Comparison of ENCODE assay signal across 15 cellular contexts in genomic region chr1:25004355-25004754, GRCh38.
A peak's percentile ranks its signal among the peaks of the same experiment; 100 is the strongest.
DNase-seq lines count a peak whose midpoint lies in the region; ATAC-seq and TF ChIP-seq lines count a peak whose summit lies in the region.
"Had no signal": no experiment of that assay in that cellular context is flagged by ENCODE, and none has a peak within 500 bp of the region (broad histone marks: within the 10 kb centered on the region; RNA-seq: fewer than 3 reads in every experiment).

No MANE protein-coding gene starts in this region.

- no peak overlapping the region for H3K4me3 ChIP-seq in DND-41 (ENCODE audit: low read depth in 1 of 2, low read length in 2 of 2)

- no peak overlapping the region for H3K4me2 ChIP-seq in DND-41 (ENCODE audit: insufficient read depth, low read length)

- no peak overlapping the region for H3K9ac ChIP-seq in DND-41 (ENCODE audit: low read depth, low read length)

- CTCF ChIA-PET in activated CD4-positive, alpha-beta memory T cell treated with anti-CD3 and anti-CD28 coated beads, Interleukin-2, amount 10 ng/mL, durations not matched to agents 7 days and 5 days (lab: Charles Lee) = interaction anchor here (0.6 to 1.9 kb wide), 2 partner anchors 18 to 32 kb away, joined by 3 to 5 read pairs; no protein-coding TSS in a partner anchor
- CTCF ChIA-PET in activated CD4-positive, alpha-beta memory T cell treated with anti-CD3 and anti-CD28 coated beads for 36 hours (lab: Charles Lee) = interaction anchor here (1.1 to 1.8 kb wide), 2 partner anchors 18 to 33 kb away, joined by 4 to 9 read pairs; no protein-coding TSS in a partner anchor
- CTCF ChIA-PET in activated CD8-positive, alpha-beta T cell treated with anti-CD3 and anti-CD28 coated beads for 36 hours (lab: Charles Lee) = interaction anchor here (1.3 to 3.5 kb wide), 5 partner anchors 9 to 97 kb away, joined by 4 to 19 read pairs (median 7); no protein-coding TSS in a partner anchor

- H3K27me3 Mint-ChIP-seq in activated CD4-positive, alpha-beta memory T cell treated with anti-CD3 and anti-CD28 coated beads, Interleukin-2, amount 10 ng/mL, durations not matched to agents 7 days and 5 days = peaks cover 6% of the 10 kb centered on the region
- H3K27me3 Mint-ChIP-seq in activated CD4-positive, alpha-beta memory T cell treated with anti-CD3 and anti-CD28 coated beads for 36 hours = no peaks in the 10 kb centered on the region
- H3K27me3 Mint-ChIP-seq in activated CD8-positive, alpha-beta T cell treated with anti-CD3 and anti-CD28 coated beads for 36 hours = no peaks in the 10 kb centered on the region
- peaks cover 11 to 16% of the 10 kb centered on the region in 2 donors for H3K27me3 Mint-ChIP-seq in natural killer cell (ENCODE audit: low read depth in 2 of 2)

- no peak overlapping the region for H3K27ac ChIP-seq in DND-41 (ENCODE audit: low read length)

- H3K9me3 Mint-ChIP-seq in activated CD4-positive, alpha-beta memory T cell treated with anti-CD3 and anti-CD28 coated beads, Interleukin-2, amount 10 ng/mL, durations not matched to agents 7 days and 5 days = no peaks in the 10 kb centered on the region
- no peaks in the 10 kb centered on the region for H3K9me3 Mint-ChIP-seq in activated CD4-positive, alpha-beta memory T cell treated with anti-CD3 and anti-CD28 coated beads for 36 hours
- peaks cover 3% of the 10 kb centered on the region for H3K9me3 Mint-ChIP-seq in activated CD8-positive, alpha-beta T cell treated with anti-CD3 and anti-CD28 coated beads for 36 hours
- H3K9me3 Mint-ChIP-seq in natural killer cell = no peaks in the 10 kb centered on the region
- H3K9me3 Mint-ChIP-seq: CD14-positive monocyte had no signal

- ATAC-seq in DND-41 (ENCODE audit: insufficient read depth, low read depth) (peak; percentile 40; the same call in 2 of the 3 replicates), natural killer cell (no peak), HG03039 (IDR thresholded peaks at IDR 0.05; ENCODE audit: unreplicated experiment) (no peak)
- ATAC-seq in activated CD8-positive, alpha-beta T cell treated with anti-CD3 and anti-CD28 coated beads for 36 hours = peak; percentile 12
- ATAC-seq: PC-3 had no signal

- intact Hi-C loops in activated CD4-positive, alpha-beta memory T cell treated with anti-CD3 and anti-CD28 coated beads for 36 hours (cut with micrococcal nuclease) = loop anchor here (5.0 kb wide), 1 partner anchor 37 kb away; no protein-coding TSS in a partner anchor
- intact Hi-C loops in activated CD8-positive, alpha-beta T cell treated with anti-CD3 and anti-CD28 coated beads for 36 hours (cut with micrococcal nuclease) = loop anchor here (10.0 kb wide), 1 partner anchor 560 kb away; no protein-coding TSS in a partner anchor
- intact Hi-C loops in natural killer cell (cut with micrococcal nuclease) = no loop called here

- no peaks in the 10 kb centered on the region for H3K4me1 ChIP-seq in DND-41 (ENCODE audit: insufficient read depth, low read length)

- DNase-seq in activated CD4-positive, alpha-beta memory T cell treated with anti-CD3 and anti-CD28 coated beads, Interleukin-2, amount 10 ng/mL, durations not matched to agents 7 days and 5 days = peak; percentile 35
- DNase-seq in activated CD4-positive, alpha-beta memory T cell treated with anti-CD3 and anti-CD28 coated beads for 36 hours = no peak
- DNase-seq in DND-41 = no peak
- DNase-seq in activated CD8-positive, alpha-beta T cell treated with anti-CD3 and anti-CD28 coated beads for 36 hours = peak; percentile 65
- peak; percentile 15 for DNase-seq in left kidney (ENCODE audit: low read depth, low spot score)
- DNase-seq in islet precursor cell = no peak
- DNase-seq in natural killer cell = no peak
- DNase-seq: DMS53, GDM1, GOT3, NCI-H1105 treated with DMSO at 0.1 percent for 48 hours, NCI-H187, PC-3 had no signal

- H3K9me3 ChIP-seq in DND-41 (ENCODE audit: insufficient read depth, low read length, severe bottlenecking) = no peaks in the 10 kb centered on the region

- POLR2A ChIA-PET in activated CD4-positive, alpha-beta memory T cell treated with anti-CD3 and anti-CD28 coated beads, Interleukin-2, amount 10 ng/mL, durations not matched to agents 7 days and 5 days (lab: Charles Lee) = interaction anchor here (0.7 to 9.1 kb wide), 3 partner anchors 12 to 39 kb away, joined by 3 to 51 read pairs (median 5); no protein-coding TSS in a partner anchor
- POLR2A ChIA-PET in activated CD4-positive, alpha-beta memory T cell treated with anti-CD3 and anti-CD28 coated beads for 36 hours (lab: Charles Lee) = interaction anchor here (1.1 kb wide), 1 partner anchor 22 kb away, joined by 3 read pairs; no protein-coding TSS in a partner anchor
- POLR2A ChIA-PET in activated CD8-positive, alpha-beta T cell treated with anti-CD3 and anti-CD28 coated beads for 36 hours (lab: Charles Lee) = interaction anchor here (0.6 to 2.0 kb wide), 10 partner anchors 10 to 80 kb away, joined by 3 to 9 read pairs (median 4); no protein-coding TSS in a partner anchor

- H3K27me3 ChIP-seq in DND-41 (ENCODE audit: insufficient read depth, low read length, poor library complexity) = no peaks in the 10 kb centered on the region

- H3K36me3 ChIP-seq in DND-41 (ENCODE audit: insufficient read depth, low read length) = no peaks in the 10 kb centered on the region

- H3K36me3 Mint-ChIP-seq in activated CD4-positive, alpha-beta memory T cell treated with anti-CD3 and anti-CD28 coated beads, Interleukin-2, amount 10 ng/mL, durations not matched to agents 7 days and 5 days (ENCODE audit: low read depth) = no peaks in the 10 kb centered on the region
- H3K36me3 Mint-ChIP-seq in activated CD4-positive, alpha-beta memory T cell treated with anti-CD3 and anti-CD28 coated beads for 36 hours = no peaks in the 10 kb centered on the region
- H3K36me3 Mint-ChIP-seq in activated CD8-positive, alpha-beta T cell treated with anti-CD3 and anti-CD28 coated beads for 36 hours (ENCODE audit: low read depth) = peaks cover 19% of the 10 kb centered on the region
- H3K36me3 Mint-ChIP-seq in natural killer cell = no peaks in the 10 kb centered on the region

- H2AFZ ChIP-seq in DND-41 (ENCODE audit: low read depth, low read length) = no peak overlapping the region

- no peaks in the 10 kb centered on the region for H3K79me2 ChIP-seq in DND-41 (ENCODE audit: insufficient read depth, low read length)

- peaks cover 73% of the 10 kb centered on the region for H3K4me1 Mint-ChIP-seq in activated CD4-positive, alpha-beta memory T cell treated with anti-CD3 and anti-CD28 coated beads, Interleukin-2, amount 10 ng/mL, durations not matched to agents 7 days and 5 days
- peaks cover 58% of the 10 kb centered on the region for H3K4me1 Mint-ChIP-seq in activated CD4-positive, alpha-beta memory T cell treated with anti-CD3 and anti-CD28 coated beads for 36 hours (ENCODE audit: low read depth)
- H3K4me1 Mint-ChIP-seq in activated CD8-positive, alpha-beta T cell treated with anti-CD3 and anti-CD28 coated beads for 36 hours (ENCODE audit: low read depth) = peaks cover 86% of the 10 kb centered on the region
- H3K4me1 Mint-ChIP-seq in natural killer cell = peaks cover 34 to 57% of the 10 kb centered on the region in 2 donors

- H3K27ac Mint-ChIP-seq in activated CD4-positive, alpha-beta memory T cell treated with anti-CD3 and anti-CD28 coated beads, Interleukin-2, amount 10 ng/mL, durations not matched to agents 7 days and 5 days = no peak overlapping the region
- no peak overlapping the region for H3K27ac Mint-ChIP-seq in activated CD4-positive, alpha-beta memory T cell treated with anti-CD3 and anti-CD28 coated beads for 36 hours
- peak overlapping the region; percentile 93 for H3K27ac Mint-ChIP-seq in activated CD8-positive, alpha-beta T cell treated with anti-CD3 and anti-CD28 coated beads for 36 hours
- H3K27ac Mint-ChIP-seq in natural killer cell = no peak overlapping the region

- H4K20me1 ChIP-seq in DND-41 (ENCODE audit: insufficient read depth, low read length) = no peaks in the 10 kb centered on the region

- TF ChIP-seq CTCF in DND-41 (IDR thresholded peaks at IDR 0.05; ENCODE audit: borderline replicate concordance, extremely low read depth, low read length, poor library complexity, severe bottlenecking) (no peak), natural killer cell (IDR thresholded peaks at IDR 0.05) (no peak)
- no peak for TF ChIP-seq CTCF in activated CD8-positive, alpha-beta T cell treated with anti-CD3 and anti-CD28 coated beads for 36 hours (IDR thresholded peaks at IDR 0.05)

- no peak overlapping the region for H3K4me3 Mint-ChIP-seq in activated CD4-positive, alpha-beta memory T cell treated with anti-CD3 and anti-CD28 coated beads, Interleukin-2, amount 10 ng/mL, durations not matched to agents 7 days and 5 days
- H3K4me3 Mint-ChIP-seq in activated CD4-positive, alpha-beta memory T cell treated with anti-CD3 and anti-CD28 coated beads for 36 hours = no peak overlapping the region
- H3K4me3 Mint-ChIP-seq in activated CD8-positive, alpha-beta T cell treated with anti-CD3 and anti-CD28 coated beads for 36 hours = peak overlapping the region; percentile 63
- H3K4me3 Mint-ChIP-seq in natural killer cell = no peak overlapping the region
- H3K4me3 Mint-ChIP-seq: CD14-positive monocyte had no signal

Comparison
In these comparisons a context has a peak if more than half of its experiments do, and no peak if none do; other contexts are left out.
1. DNase-seq: peak in activated CD4-positive, alpha-beta memory T cell treated with anti-CD3 and anti-CD28 coated beads, Interleukin-2, amount 10 ng/mL, durations not matched to agents 7 days and 5 days (single experiment), activated CD8-positive, alpha-beta T cell treated with anti-CD3 and anti-CD28 coated beads for 36 hours (single experiment) and left kidney (single experiment); none in activated CD4-positive, alpha-beta memory T cell treated with anti-CD3 and anti-CD28 coated beads for 36 hours (single experiment), DND-41 (single experiment), islet precursor cell (single experiment) and natural killer cell (single experiment).
2. ATAC-seq: peak in DND-41 (single experiment) and activated CD8-positive, alpha-beta T cell treated with anti-CD3 and anti-CD28 coated beads for 36 hours (single experiment); none in natural killer cell (0 of 3) and HG03039 (single experiment).